Comparison of ENCODE assay signal across 15 cellular contexts in genomic region chr12:42570076-42570475, GRCh38. TPM values are rescaled to one million over a fixed set of nuclear protein-coding genes. Genes with fewer than 3 reads are reported as not detected.
"Had no signal": no experiment of that assay in that cellular context is flagged by ENCODE, and none has a peak within 500 bp of the region (broad histone marks: within the 10 kb centered on the region; RNA-seq: fewer than 3 reads in every experiment).

No MANE protein-coding gene starts in this region.

- H3K4me3 Mint-ChIP-seq: activated naive CD8-positive, alpha-beta T cell treated with anti-CD3 and anti-CD28 coated beads, Interleukin-2, amount 10 ng/mL, durations not matched to agents 7 days and 5 days; activated T-helper 1 cell treated with anti-CD3 and anti-CD28 coated beads, Interleukin-12 subunit alpha, Interleukin-12 subunit beta, Interleukin-2, Interleukin-4 antibody, amounts not matched to agents 30 ng/mL and 10 ng/mL and 1 ng/mL, durations not matched to agents 14 hours and 24 hours and 36 hours; neural progenitor cell; stimulated activated naive CD8-positive, alpha-beta T cell treated with anti-CD3 and anti-CD28 coated beads, Interleukin-15, Interleukin-2, amounts not matched to agents 100 ng/mL and 50 ng/mL, for 24 hours; T-cell had no signal

- H3K27me3 Mint-ChIP-seq: stimulated activated naive CD8-positive, alpha-beta T cell treated with anti-CD3 and anti-CD28 coated beads, Interleukin-15, Interleukin-2, amounts not matched to agents 100 ng/mL and 50 ng/mL, for 24 hours had no signal

- H3K27ac Mint-ChIP-seq: activated naive CD8-positive, alpha-beta T cell treated with anti-CD3 and anti-CD28 coated beads, Interleukin-2, amount 10 ng/mL, durations not matched to agents 7 days and 5 days; activated T-helper 1 cell treated with anti-CD3 and anti-CD28 coated beads, Interleukin-12 subunit alpha, Interleukin-12 subunit beta, Interleukin-2, Interleukin-4 antibody, amounts not matched to agents 30 ng/mL and 10 ng/mL and 1 ng/mL, durations not matched to agents 14 hours and 24 hours and 36 hours; neural progenitor cell; stimulated activated naive CD8-positive, alpha-beta T cell treated with anti-CD3 and anti-CD28 coated beads, Interleukin-15, Interleukin-2, amounts not matched to agents 100 ng/mL and 50 ng/mL, for 24 hours; T-cell had no signal

- H3K36me3 Mint-ChIP-seq: activated naive CD8-positive, alpha-beta T cell treated with anti-CD3 and anti-CD28 coated beads, Interleukin-2, amount 10 ng/mL, durations not matched to agents 7 days and 5 days; neural progenitor cell; T-cell had no signal

- DNase-seq: activated naive CD4-positive, alpha-beta T cell; activated naive CD8-positive, alpha-beta T cell treated with anti-CD3 and anti-CD28 coated beads, Interleukin-2, amount 10 ng/mL, durations not matched to agents 7 days and 5 days; anterior cingulate cortex; dermis blood vessel endothelial cell; heart right ventricle; small intestine; T-cell; T-helper 9 cell; testis; uterus had no signal

- H3K9me3 Mint-ChIP-seq: activated naive CD8-positive, alpha-beta T cell treated with anti-CD3 and anti-CD28 coated beads, Interleukin-2, amount 10 ng/mL, durations not matched to agents 7 days and 5 days; activated T-helper 1 cell treated with anti-CD3 and anti-CD28 coated beads, Interleukin-12 subunit alpha, Interleukin-12 subunit beta, Interleukin-2, Interleukin-4 antibody, amounts not matched to agents 30 ng/mL and 10 ng/mL and 1 ng/mL, durations not matched to agents 14 hours and 24 hours and 36 hours; neural progenitor cell; stimulated activated naive CD8-positive, alpha-beta T cell treated with anti-CD3 and anti-CD28 coated beads, Interleukin-15, Interleukin-2, amounts not matched to agents 100 ng/mL and 50 ng/mL, for 24 hours; T-cell had no signal

- ATAC-seq: T-cell had no signal

- H3K4me1 Mint-ChIP-seq: activated naive CD8-positive, alpha-beta T cell treated with anti-CD3 and anti-CD28 coated beads, Interleukin-2, amount 10 ng/mL, durations not matched to agents 7 days and 5 days; neural progenitor cell; T-cell had no signal

- H3K4me3 ChIP-seq: breast epithelium, heart right ventricle, neural progenitor cell, testis, uterus had no signal

RNA-seq across cellular contexts. Expression of gene PRICKLE1, which starts 19.5 kb away (rescaled TPM):
- total RNA-seq: activated CD8-positive, alpha-beta memory T cell treated with anti-CD3 and anti-CD28 coated beads for 36 hours had no signal
